In the genomic region with DNA sequence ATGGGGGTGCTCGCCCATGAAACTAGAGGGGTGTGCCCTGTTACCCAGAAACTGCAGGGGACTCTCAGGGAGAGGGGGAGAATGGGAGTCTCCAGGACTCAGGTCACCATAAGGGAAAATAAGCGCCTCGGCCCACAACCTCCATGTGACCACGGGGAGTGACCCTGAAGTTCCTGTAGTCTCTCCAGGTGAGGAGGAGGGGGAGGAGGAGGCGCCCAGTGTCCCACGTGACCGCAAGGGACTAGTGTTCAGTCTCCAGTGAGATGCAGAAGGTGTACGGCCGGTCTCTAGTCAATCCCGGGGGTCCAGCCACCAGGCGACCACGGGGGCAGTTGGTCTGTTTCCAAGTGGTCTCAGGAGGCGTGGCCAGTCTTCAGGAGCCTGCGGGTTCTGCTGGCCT, we compare ENCODE assay signal across 2 cellular contexts.
TF ChIP-seq lines count a peak whose summit lies in the region.

No MANE protein-coding gene starts in this region.

TF ChIP-seq in GM12878, 131 proteins besides CTCF, POLR2A, EP300 and RAD21:
- no peak for TF ChIP-seq PAX8 (IDR thresholded peaks at IDR 0.05)
- TF ChIP-seq, protein P1, sequence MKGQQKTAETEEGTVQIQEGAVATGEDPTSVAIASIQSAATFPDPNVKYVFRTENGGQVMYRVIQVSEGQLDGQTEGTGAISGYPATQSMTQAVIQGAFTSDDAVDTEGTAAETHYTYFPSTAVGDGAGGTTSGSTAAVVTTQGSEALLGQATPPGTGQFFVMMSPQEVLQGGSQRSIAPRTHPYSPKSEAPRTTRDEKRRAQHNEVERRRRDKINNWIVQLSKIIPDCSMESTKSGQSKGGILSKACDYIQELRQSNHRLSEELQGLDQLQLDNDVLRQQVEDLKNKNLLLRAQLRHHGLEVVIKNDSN (IDR thresholded peaks at IDR 0.05; ENCODE audit: borderline replicate concordance, extremely low read length, insufficient read depth, low read depth, low read length): peak; percentile 27
TF ChIP-seq in GM12878: peak in this region for 1.

TF ChIP-seq in neural cell, 6 proteins besides CTCF, POLR2A, EP300 and RAD21:
- no peak for TF ChIP-seq SMC3 (conservative IDR thresholded peaks at IDR 0.05; ENCODE audit: poor library complexity)
- TF ChIP-seq REST (IDR thresholded peaks at IDR 0.05; ENCODE audit: borderline replicate concordance): no peak
- TF ChIP-seq MXI1 (conservative IDR thresholded peaks at IDR 0.05; ENCODE audit: poor library complexity, severe bottlenecking): no peak
- TF ChIP-seq EZH2 (IDR thresholded peaks at IDR 0.05; ENCODE audit: borderline replicate concordance, insufficient read depth, low read length, poor library complexity, severe bottlenecking): no peak
- no peak for TF ChIP-seq POLR2AphosphoS5 (IDR thresholded peaks at IDR 0.05)
- no peak for TF ChIP-seq TAF1 (IDR thresholded peaks at IDR 0.05; ENCODE audit: low read depth)
